ENCODE assay signal across 17 cellular contexts in genomic region chr5:14223372-14223771, GRCh38.
DNase-seq lines count a peak whose midpoint lies in the region; ATAC-seq lines count a peak whose summit lies in the region.
"Had no signal": no experiment of that assay in that cellular context is flagged by ENCODE, and none has a peak within 500 bp of the region (broad histone marks: within the 10 kb centered on the region; RNA-seq: fewer than 3 reads in every experiment).

No MANE protein-coding gene starts in this region.

- H3K27ac Mint-ChIP-seq in activated T-helper 1 cell treated with anti-CD3 and anti-CD28 coated beads, Interleukin-12 subunit alpha, Interleukin-12 subunit beta, Interleukin-2, Interleukin-4 antibody, amounts not matched to agents 30 ng/mL and 10 ng/mL and 1 ng/mL, durations not matched to agents 14 hours and 24 hours and 36 hours, result no peak overlapping the region
- peak overlapping the region in 5 of 6 donors; percentile 8 to 89 (median 48) for H3K27ac Mint-ChIP-seq in naive B cell
- H3K27ac Mint-ChIP-seq: CD4-positive, alpha-beta T cell; type B pancreatic cell had no signal

- peaks cover 4% of the 10 kb centered on the region for H3K27me3 Mint-ChIP-seq in activated T-helper 1 cell treated with anti-CD3 and anti-CD28 coated beads, Interleukin-12 subunit alpha, Interleukin-12 subunit beta, Interleukin-2, Interleukin-4 antibody, amounts not matched to agents 30 ng/mL and 10 ng/mL and 1 ng/mL, durations not matched to agents 14 hours and 24 hours and 36 hours (ENCODE audit: insufficient read depth)
- H3K27me3 Mint-ChIP-seq in naive B cell, result no peaks in the 10 kb centered on the region
- H3K27me3 Mint-ChIP-seq: type B pancreatic cell had no signal

- ATAC-seq in HG02885 (IDR thresholded peaks at IDR 0.05; ENCODE audit: poor library complexity, unreplicated experiment) (peak; percentile 42), naive B cell (ENCODE audit: low read depth in 2 of 2) (no peak), sciatic nerve (no peak)
- ATAC-seq: SK-N-SH treated with all-trans-retinoic acid at 6 μM for 48 hours had no signal

- peaks cover 35% of the 10 kb centered on the region for H3K4me1 Mint-ChIP-seq in activated T-helper 1 cell treated with anti-CD3 and anti-CD28 coated beads, Interleukin-12 subunit alpha, Interleukin-12 subunit beta, Interleukin-2, Interleukin-4 antibody, amounts not matched to agents 30 ng/mL and 10 ng/mL and 1 ng/mL, durations not matched to agents 14 hours and 24 hours and 36 hours (ENCODE audit: low read depth)
- H3K4me1 Mint-ChIP-seq in naive B cell, result peaks cover 67 to 87% (median 72%) of the 10 kb centered on the region in 3 donors

- no peaks in the 10 kb centered on the region for H3K36me3 Mint-ChIP-seq in activated T-helper 1 cell treated with anti-CD3 and anti-CD28 coated beads, Interleukin-12 subunit alpha, Interleukin-12 subunit beta, Interleukin-2, Interleukin-4 antibody, amounts not matched to agents 30 ng/mL and 10 ng/mL and 1 ng/mL, durations not matched to agents 14 hours and 24 hours and 36 hours (ENCODE audit: low read depth)
- H3K36me3 Mint-ChIP-seq in naive B cell, result peaks cover 7 to 9% of the 10 kb centered on the region in 2 donors
- H3K36me3 Mint-ChIP-seq: type B pancreatic cell had no signal

- intact Hi-C loops in activated T-helper 1 cell treated with anti-CD3 and anti-CD28 coated beads, Interleukin-12 subunit alpha, Interleukin-12 subunit beta, Interleukin-2, Interleukin-4 antibody, amounts not matched to agents 30 ng/mL and 10 ng/mL and 1 ng/mL, durations not matched to agents 14 hours and 24 hours and 36 hours (cut with micrococcal nuclease), result no loop called here
- intact Hi-C loops in sciatic nerve (cut with DNase I), result no loop called here

- peak; percentile 69 for DNase-seq in GF-D8 (lab: John Stamatoyannopoulos, UW)
- no peak for DNase-seq in activated T-helper 1 cell treated with anti-CD3 and anti-CD28 coated beads, Interleukin-12 subunit alpha, Interleukin-12 subunit beta, Interleukin-2, Interleukin-4 antibody, amounts not matched to agents 30 ng/mL and 10 ng/mL and 1 ng/mL, durations not matched to agents 14 hours and 24 hours and 36 hours (ENCODE audit: low spot score)
- DNase-seq in naive B cell, result no peak
- no peak for DNase-seq in AG08396 (ENCODE audit: low spot score)
- no peak for DNase-seq in NCI-H748 treated with DMSO at 0.1 percent for 48 hours (lab: John Stamatoyannopoulos, UW)
- no peak for DNase-seq in NCI-H524 (lab: John Stamatoyannopoulos, UW)
- DNase-seq in sciatic nerve (ENCODE audit: low spot score), result no peak
- DNase-seq: CD4-positive, alpha-beta T cell; cerebellar nuclear complex; erythroblast; glutamatergic neuron; kidney glomerular epithelial cell; NCI-H1092; NCI-H2171 had no signal

- H3K4me3 Mint-ChIP-seq in activated T-helper 1 cell treated with anti-CD3 and anti-CD28 coated beads, Interleukin-12 subunit alpha, Interleukin-12 subunit beta, Interleukin-2, Interleukin-4 antibody, amounts not matched to agents 30 ng/mL and 10 ng/mL and 1 ng/mL, durations not matched to agents 14 hours and 24 hours and 36 hours, result peak overlapping the region; percentile 6
- peak overlapping the region in 5 of 8 donors; percentile 3 to 64 (median 16) for H3K4me3 Mint-ChIP-seq in naive B cell
- H3K4me3 Mint-ChIP-seq: CD4-positive, alpha-beta T cell; type B pancreatic cell had no signal

- H3K9me3 Mint-ChIP-seq in activated T-helper 1 cell treated with anti-CD3 and anti-CD28 coated beads, Interleukin-12 subunit alpha, Interleukin-12 subunit beta, Interleukin-2, Interleukin-4 antibody, amounts not matched to agents 30 ng/mL and 10 ng/mL and 1 ng/mL, durations not matched to agents 14 hours and 24 hours and 36 hours, result no peaks in the 10 kb centered on the region
- H3K9me3 Mint-ChIP-seq in naive B cell, result no peaks in the 10 kb centered on the region
- H3K9me3 Mint-ChIP-seq: CD4-positive, alpha-beta T cell had no signal
